In genomic region chr20:35588397-35588796, GRCh38 we compare ENCODE assay signal across 34 cellular contexts. TPM values are rescaled to one million over a fixed set of nuclear protein-coding genes. Genes with fewer than 3 reads are reported as not detected.
"Had no signal": no experiment of that assay in that cellular context is flagged by ENCODE, and none has a peak within 500 bp of the region (broad histone marks: within the 10 kb centered on the region; RNA-seq: fewer than 3 reads in every experiment).

No MANE protein-coding gene starts in this region.

- H3K36me3 ChIP-seq: brain microvascular endothelial cell, esophagus muscularis mucosa, gastrocnemius medialis, heart left ventricle had no signal

- H3K4me1 Mint-ChIP-seq: activated CD4-positive, alpha-beta memory T cell treated with anti-CD3 and anti-CD28 coated beads, Interleukin-2, amount 10 ng/mL, durations not matched to agents 7 days and 5 days; activated CD4-positive, alpha-beta T cell treated with anti-CD3 and anti-CD28 coated beads, Interleukin-2, amount 10 ng/mL, durations not matched to agents 7 days and 5 days; central memory CD8-positive, alpha-beta T cell had no signal

- H3K27me3 Mint-ChIP-seq: activated naive CD8-positive, alpha-beta T cell; activated T-cell treated with anti-CD3 and anti-CD28 coated beads, Interleukin-2, amount 50 U/mL, for 24 hours; central memory CD8-positive, alpha-beta T cell; effector memory CD8-positive, alpha-beta T cell had no signal

- H3K27ac ChIP-seq: brain microvascular endothelial cell, esophagus muscularis mucosa, foreskin keratinocyte, gastrocnemius medialis, heart left ventricle had no signal

- ATAC-seq: activated T-cell treated with anti-CD3 and anti-CD28 coated beads, Interleukin-2, amount 50 U/mL, for 72 hours; effector memory CD8-positive, alpha-beta T cell; foreskin keratinocyte; gastrocnemius medialis; heart left ventricle had no signal

- H3K4me1 ChIP-seq: esophagus muscularis mucosa, foreskin keratinocyte, gastrocnemius medialis, heart left ventricle had no signal

- H3K27ac Mint-ChIP-seq: activated CD4-positive, alpha-beta memory T cell treated with anti-CD3 and anti-CD28 coated beads, Interleukin-2, amount 10 ng/mL, durations not matched to agents 7 days and 5 days; activated CD4-positive, alpha-beta T cell treated with anti-CD3 and anti-CD28 coated beads, Interleukin-2, amount 10 ng/mL, durations not matched to agents 7 days and 5 days; activated naive CD8-positive, alpha-beta T cell; activated T-cell treated with anti-CD3 and anti-CD28 coated beads, Interleukin-2, amount 50 U/mL, for 24 hours; activated T-cell treated with anti-CD3 and anti-CD28 coated beads, Interleukin-2, amount 50 U/mL, for 72 hours; effector memory CD8-positive, alpha-beta T cell had no signal

- DNase-seq: activated CD4-positive, alpha-beta memory T cell treated with anti-CD3 and anti-CD28 coated beads, Interleukin-2, amount 10 ng/mL, durations not matched to agents 7 days and 5 days; activated CD4-positive, alpha-beta T cell treated with anti-CD3 and anti-CD28 coated beads for 1 hour; activated CD4-positive, alpha-beta T cell treated with anti-CD3 and anti-CD28 coated beads for 4 hours; activated CD4-positive, alpha-beta T cell treated with anti-CD3 and anti-CD28 coated beads, Interleukin-2, amount 10 ng/mL, durations not matched to agents 7 days and 5 days; activated CD4-positive, alpha-beta T cell treated with anti-CD3 and anti-CD28 coated beads, Interleukin-2, amount 50 U/mL, for 4 hours; activated CD8-positive, alpha-beta memory T cell treated with anti-CD3 and anti-CD28 coated beads, Interleukin-2, amount 50 U/mL, for 48 hours; activated gamma-delta T cell treated with Interleukin-2 at 50 U/mL for 16 hours; activated naive CD4-positive, alpha-beta T cell treated with anti-CD3 and anti-CD28 coated beads, Interleukin-2, amount 50 U/mL, for 16 hours; activated naive CD4-positive, alpha-beta T cell treated with Interleukin-2 at 50 U/mL for 16 hours; activated T-cell treated with anti-CD3 and anti-CD28 coated beads for 4 hours; activated T-cell treated with anti-CD3 and anti-CD28 coated beads, Interleukin-2, amount 50 U/mL, for 24 hours; activated T-cell treated with anti-CD3 and anti-CD28 coated beads, Interleukin-2, amount 50 U/mL, for 72 hours; amniotic stem cell; anterior cingulate cortex; brain microvascular endothelial cell; cortex of kidney; dermis blood vessel endothelial cell; effector CD4-positive, alpha-beta T cell; effector memory CD8-positive, alpha-beta T cell; erythroblast; foreskin keratinocyte; gastrocnemius medialis; glutamatergic neuron; heart left ventricle; T-helper 2 cell had no signal

- H3K27me3 ChIP-seq: brain microvascular endothelial cell, esophagus muscularis mucosa, foreskin keratinocyte, gastrocnemius medialis, heart left ventricle had no signal

- H3K9me3 ChIP-seq: esophagus muscularis mucosa, gastrocnemius medialis, heart left ventricle had no signal

- H3K4me3 Mint-ChIP-seq: activated CD4-positive, alpha-beta memory T cell treated with anti-CD3 and anti-CD28 coated beads, Interleukin-2, amount 10 ng/mL, durations not matched to agents 7 days and 5 days; activated CD4-positive, alpha-beta T cell treated with anti-CD3 and anti-CD28 coated beads, Interleukin-2, amount 10 ng/mL, durations not matched to agents 7 days and 5 days; activated naive CD8-positive, alpha-beta T cell; activated T-cell treated with anti-CD3 and anti-CD28 coated beads, Interleukin-2, amount 50 U/mL, for 24 hours; activated T-cell treated with anti-CD3 and anti-CD28 coated beads, Interleukin-2, amount 50 U/mL, for 72 hours; central memory CD8-positive, alpha-beta T cell; effector memory CD8-positive, alpha-beta T cell had no signal

- H3K4me3 ChIP-seq: esophagus muscularis mucosa, gastrocnemius medialis, heart left ventricle had no signal

- H3K9me3 Mint-ChIP-seq: activated CD4-positive, alpha-beta memory T cell treated with anti-CD3 and anti-CD28 coated beads, Interleukin-2, amount 10 ng/mL, durations not matched to agents 7 days and 5 days; activated CD4-positive, alpha-beta T cell treated with anti-CD3 and anti-CD28 coated beads, Interleukin-2, amount 10 ng/mL, durations not matched to agents 7 days and 5 days; activated T-cell treated with anti-CD3 and anti-CD28 coated beads, Interleukin-2, amount 50 U/mL, for 24 hours; activated T-cell treated with anti-CD3 and anti-CD28 coated beads, Interleukin-2, amount 50 U/mL, for 72 hours; central memory CD8-positive, alpha-beta T cell; effector memory CD8-positive, alpha-beta T cell had no signal

- FAIRE-seq: astrocyte, bronchial epithelial cell had no signal

- H3K36me3 Mint-ChIP-seq: activated naive CD8-positive, alpha-beta T cell had no signal

RNA-seq across cellular contexts. Expression of gene C20orf173, which starts 58.9 kb away (rescaled TPM):
- total RNA-seq: activated CD4-positive, alpha-beta memory T cell treated with anti-CD3 and anti-CD28 coated beads, Interleukin-2, amount 10 ng/mL, durations not matched to agents 7 days and 5 days; activated CD4-positive, alpha-beta T cell treated with anti-CD3 and anti-CD28 coated beads, Interleukin-2, amount 10 ng/mL, durations not matched to agents 7 days and 5 days; activated T-cell treated with anti-CD3 and anti-CD28 coated beads, Interleukin-2, amount 50 U/mL, for 72 hours; astrocyte; bronchial epithelial cell; cardiac septum; cerebellum; dermis blood vessel endothelial cell; esophagus muscularis mucosa; foreskin keratinocyte; gastrocnemius medialis; heart left ventricle; T-helper 1 cell treated with Interleukin-12 subunit alpha and Interleukin-12 subunit beta and Interleukin-4 antibody, amounts not matched to agents 30 ng/mL and 1 ng/mL, for 36 hours had no signal
- polyA plus RNA-seq: adipose tissue, foreskin keratinocyte, heart left ventricle had no signal
